ENCODE assay signal across 22 cellular contexts in the genomic region with DNA sequence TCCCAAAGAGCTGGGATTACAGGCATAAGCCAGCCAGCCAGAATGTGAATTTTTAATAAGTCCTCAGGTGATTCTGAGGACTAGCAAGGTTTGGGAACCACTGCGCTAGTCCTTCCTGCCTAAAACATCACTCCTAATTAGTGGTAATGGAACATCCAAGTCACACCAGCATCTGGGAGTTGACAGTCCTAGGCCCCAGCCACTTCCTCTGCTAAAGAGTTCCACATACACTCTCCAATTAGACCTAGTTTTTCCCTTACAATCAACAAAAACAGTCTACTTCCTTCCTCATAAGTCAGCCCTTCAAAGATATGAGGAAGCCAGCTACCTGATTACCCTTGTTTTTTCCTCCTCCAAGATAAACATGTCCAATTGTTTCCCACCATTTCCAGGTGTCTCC.
DNase-seq lines count a peak whose midpoint lies in the region; ATAC-seq and TF ChIP-seq lines count a peak whose summit lies in the region.
"Had no signal": no experiment of that assay in that cellular context is flagged by ENCODE, and none has a peak within 500 bp of the region (broad histone marks: within the 10 kb centered on the region; RNA-seq: fewer than 3 reads in every experiment).

No MANE protein-coding gene starts in this region.

- peaks cover 8% of the 10 kb centered on the region; the same call in 1 of the 2 replicates for H4K20me1 ChIP-seq in DOHH2 (ENCODE audit: control insufficient read depth, insufficient read depth, low read depth, low read length)

- H3K36me3 ChIP-seq in DOHH2 (ENCODE audit: control insufficient read depth, low read length): peaks cover 97% of the 10 kb centered on the region

- intact Hi-C loops in activated CD4-positive, alpha-beta T cell treated with anti-CD3 and anti-CD28 coated beads for 36 hours (cut with DNase I, micrococcal nuclease): no loop called here
- intact Hi-C loops in natural killer cell (cut with micrococcal nuclease): no loop called here

- no peaks in the 10 kb centered on the region for H3K9me3 ChIP-seq in DOHH2 (ENCODE audit: control insufficient read depth, insufficient read depth, low read length)
- H3K9me3 ChIP-seq: Peyer's patch, thyroid gland had no signal

- no peaks in the 10 kb centered on the region for H3K9me2 ChIP-seq in DOHH2 (replicated peaks; ENCODE audit: control insufficient read depth, low read length)

- no peaks in the 10 kb centered on the region for H3K9me3 Mint-ChIP-seq in activated CD4-positive, alpha-beta T cell treated with anti-CD3 and anti-CD28 coated beads for 36 hours (ENCODE audit: low read depth)
- H3K9me3 Mint-ChIP-seq in activated CD8-positive, alpha-beta T cell treated with anti-CD3 and anti-CD28 coated beads, Interleukin-2, amount 10 ng/mL, durations not matched to agents 7 days and 5 days (ENCODE audit: insufficient read depth): no peaks in the 10 kb centered on the region
- no peaks in the 10 kb centered on the region for H3K9me3 Mint-ChIP-seq in natural killer cell
- H3K9me3 Mint-ChIP-seq: activated B cell treated with CpG ODN at 0.5 μM for 24 hours; T-helper 1 cell treated with Interleukin-12 subunit alpha and Interleukin-12 subunit beta and Interleukin-4 antibody, amounts not matched to agents 30 μg/mL and 1 μg/mL, for 36 hours had no signal

- no peak overlapping the region for H3K4me3 ChIP-seq in DOHH2 (ENCODE audit: low read length)
- H3K4me3 ChIP-seq: Peyer's patch, skin epidermis, thyroid gland had no signal

- H3K27me3 ChIP-seq in DOHH2 (ENCODE audit: control insufficient read depth, low read length): no peaks in the 10 kb centered on the region
- H3K27me3 ChIP-seq: Peyer's patch, thyroid gland had no signal

- peak overlapping the region; percentile 79 for H3K27ac Mint-ChIP-seq in activated CD4-positive, alpha-beta T cell treated with anti-CD3 and anti-CD28 coated beads for 36 hours
- peak overlapping the region; percentile 58 for H3K27ac Mint-ChIP-seq in activated CD8-positive, alpha-beta T cell treated with anti-CD3 and anti-CD28 coated beads, Interleukin-2, amount 10 ng/mL, durations not matched to agents 7 days and 5 days
- H3K27ac Mint-ChIP-seq in natural killer cell: peak overlapping the region; percentile 43 to 64
- H3K27ac Mint-ChIP-seq: activated B cell treated with CpG ODN at 0.5 μM for 24 hours had no signal

- TF ChIP-seq CTCF in DOHH2 (IDR thresholded peaks at IDR 0.05; ENCODE audit: low read depth, low read length, poor library complexity, severe bottlenecking): no peak
- TF ChIP-seq CTCF in natural killer cell (IDR thresholded peaks at IDR 0.05): no peak

- H3K4me1 Mint-ChIP-seq in activated CD4-positive, alpha-beta T cell treated with anti-CD3 and anti-CD28 coated beads for 36 hours: peaks cover 45% of the 10 kb centered on the region
- peaks cover 50% of the 10 kb centered on the region for H3K4me1 Mint-ChIP-seq in activated CD8-positive, alpha-beta T cell treated with anti-CD3 and anti-CD28 coated beads, Interleukin-2, amount 10 ng/mL, durations not matched to agents 7 days and 5 days (ENCODE audit: low read depth)
- peaks cover 54 to 62% of the 10 kb centered on the region in 2 donors for H3K4me1 Mint-ChIP-seq in natural killer cell

- no peaks in the 10 kb centered on the region for H3K27me3 Mint-ChIP-seq in activated CD4-positive, alpha-beta T cell treated with anti-CD3 and anti-CD28 coated beads for 36 hours
- no peaks in the 10 kb centered on the region for H3K27me3 Mint-ChIP-seq in activated CD8-positive, alpha-beta T cell treated with anti-CD3 and anti-CD28 coated beads, Interleukin-2, amount 10 ng/mL, durations not matched to agents 7 days and 5 days (ENCODE audit: low read depth)
- H3K27me3 Mint-ChIP-seq in natural killer cell (ENCODE audit: low read depth in 2 of 2): no peaks in the 10 kb centered on the region
- H3K27me3 Mint-ChIP-seq: activated B cell treated with CpG ODN at 0.5 μM for 24 hours had no signal

- H3K4me3 Mint-ChIP-seq in activated CD4-positive, alpha-beta T cell treated with anti-CD3 and anti-CD28 coated beads for 36 hours: no peak overlapping the region
- H3K4me3 Mint-ChIP-seq in activated CD8-positive, alpha-beta T cell treated with anti-CD3 and anti-CD28 coated beads, Interleukin-2, amount 10 ng/mL, durations not matched to agents 7 days and 5 days: no peak overlapping the region
- no peak overlapping the region for H3K4me3 Mint-ChIP-seq in natural killer cell
- H3K4me3 Mint-ChIP-seq: activated B cell treated with CpG ODN at 0.5 μM for 24 hours; T-helper 1 cell treated with Interleukin-12 subunit alpha and Interleukin-12 subunit beta and Interleukin-4 antibody, amounts not matched to agents 30 μg/mL and 1 μg/mL, for 36 hours had no signal

- H3K4me1 ChIP-seq in DOHH2 (ENCODE audit: control insufficient read depth, low read length): peaks cover 77% of the 10 kb centered on the region

- peaks cover 51% of the 10 kb centered on the region for H3K36me3 Mint-ChIP-seq in activated CD4-positive, alpha-beta T cell treated with anti-CD3 and anti-CD28 coated beads for 36 hours (ENCODE audit: low read depth)
- H3K36me3 Mint-ChIP-seq in activated CD8-positive, alpha-beta T cell treated with anti-CD3 and anti-CD28 coated beads, Interleukin-2, amount 10 ng/mL, durations not matched to agents 7 days and 5 days (ENCODE audit: low read depth): peaks cover 82% of the 10 kb centered on the region
- peaks cover 12% of the 10 kb centered on the region for H3K36me3 Mint-ChIP-seq in natural killer cell

- peaks cover 15% of the 10 kb centered on the region for H3F3A ChIP-seq in DOHH2 (ENCODE audit: control insufficient read depth, insufficient read depth)

- ATAC-seq in activated CD4-positive, alpha-beta T cell treated with anti-CD3 and anti-CD28 coated beads for 36 hours: no peak
- no peak for ATAC-seq in activated CD8-positive, alpha-beta T cell treated with anti-CD3 and anti-CD28 coated beads, Interleukin-2, amount 10 ng/mL, durations not matched to agents 7 days and 5 days
- no peak for ATAC-seq in natural killer cell

- CTCF ChIA-PET in activated CD4-positive, alpha-beta T cell treated with anti-CD3 and anti-CD28 coated beads for 36 hours (lab: Charles Lee): no interaction called here
- CTCF ChIA-PET in activated CD8-positive, alpha-beta T cell treated with anti-CD3 and anti-CD28 coated beads, Interleukin-2, amount 10 ng/mL, durations not matched to agents 7 days and 5 days (lab: Charles Lee): interaction anchor here (0.8 to 1.2 kb wide), 3 partner anchors 53 to 213 kb away, joined by 3 to 5 read pairs (median 4); no protein-coding TSS in a partner anchor

- H3K27ac ChIP-seq in DOHH2 (ENCODE audit: low read depth, low read length): peak overlapping the region; percentile 17
- H3K27ac ChIP-seq: Peyer's patch, skin epidermis, thyroid gland had no signal

- H3K79me2 ChIP-seq in DOHH2 (ENCODE audit: control insufficient read depth, low read length): peaks cover 97% of the 10 kb centered on the region

- DNase-seq in activated CD4-positive, alpha-beta T cell treated with anti-CD3 and anti-CD28 coated beads for 36 hours: no peak
- DNase-seq in activated CD4-positive, alpha-beta T cell treated with anti-CD3 and anti-CD28 coated beads, Interleukin-2, amount 50 U/mL, for 1 hour: no peak
- no peak for DNase-seq in activated CD8-positive, alpha-beta T cell treated with anti-CD3 and anti-CD28 coated beads, Interleukin-2, amount 10 ng/mL, durations not matched to agents 7 days and 5 days
- DNase-seq in natural killer cell (no peak), NCI-H2196 (lab: John Stamatoyannopoulos, UW; ENCODE audit: unreplicated experiment) (no peak), Kasumi-1 (lab: John Stamatoyannopoulos, UW) (no peak), T-helper 2 cell (no peak)
- DNase-seq: 8988T; activated B cell treated with CpG ODN at 0.5 μM for 24 hours; AML-193; anterior cingulate cortex; caudate nucleus; NCI-H2107; NCI-H524 treated with DMSO at 0.1 percent for 48 hours; nucleus accumbens; Peyer's patch; stimulated activated CD4-positive, alpha-beta T cell treated with anti-CD3 and anti-CD28 coated beads, Interleukin-2, amount 100 ng/mL, for 24 hours; stimulated activated naive CD4-positive, alpha-beta T cell had no signal

- H3K4me2 ChIP-seq in DOHH2 (ENCODE audit: low read length): no peak overlapping the region

- POLR2A ChIA-PET in activated CD4-positive, alpha-beta T cell treated with anti-CD3 and anti-CD28 coated beads for 36 hours (lab: Charles Lee): no interaction called here
- POLR2A ChIA-PET in activated CD8-positive, alpha-beta T cell treated with anti-CD3 and anti-CD28 coated beads, Interleukin-2, amount 10 ng/mL, durations not matched to agents 7 days and 5 days (lab: Charles Lee): no interaction called here
